Comparison of ENCODE assay signal across 8 cellular contexts in genomic region chr1:11680270-11681070, GRCh38. TPM values are rescaled to one million over a fixed set of nuclear protein-coding genes. Genes with fewer than 3 reads are reported as not detected.
DNase-seq lines count a peak whose midpoint lies in the region; ATAC-seq and TF ChIP-seq lines count a peak whose summit lies in the region.

No MANE protein-coding gene starts in this region.

- H3K27me3 ChIP-seq in esophagus muscularis mucosa (peaks cover 0 to 17% (median 0%) of the 10 kb centered on the region in 4 donors), neutrophil (peaks cover 39% of the 10 kb centered on the region)

- H3K4me1 ChIP-seq in esophagus muscularis mucosa (peaks cover 10 to 30% (median 25%) of the 10 kb centered on the region in 4 donors), neutrophil (ENCODE audit: control insufficient read depth in 1 of 2, insufficient read depth in 1 of 2, low read depth in 1 of 2, low read length in 1 of 2) (peaks cover 13 to 18% of the 10 kb centered on the region in 2 experiments)

- intact Hi-C loops in esophagus muscularis mucosa (cut with DNase I) = no loop called here

- in situ Hi-C loops in G401 (cut with HindIII; ENCODE audit: low sequenced_read_pairs) = no loop called here

- H3K9ac ChIP-seq in SK-N-MC (ENCODE audit: insufficient read length) = peak overlapping the region; percentile 85

- TF ChIP-seq POLR2A in esophagus muscularis mucosa (IDR thresholded peaks at IDR 0.05; ENCODE audit: low read depth) = no peak

- WGBS in esophagus muscularis mucosa = 4% methylated on average over 29 of the region's 65 CpGs

- H3K9me3 ChIP-seq in SK-N-MC (ENCODE audit: low read depth, low read length) (no peaks in the 10 kb centered on the region), esophagus muscularis mucosa (no peaks in the 10 kb centered on the region), neutrophil (no peaks in the 10 kb centered on the region)

- peak; percentile 28 for DNase-seq in activated T-cell treated with anti-CD3 and anti-CD28 coated beads, Interleukin-2, amount 50 U/mL, for 1 hour
- no peak for DNase-seq in activated T-cell treated with anti-CD3 and anti-CD28 coated beads for 4 hours
- no peak for DNase-seq in SK-N-MC (ENCODE audit: low read depth, low spot score)
- DNase-seq in esophagus muscularis mucosa (ENCODE audit: extremely low spot score) = no peak
- DNase-seq in NCI-H345 (lab: John Stamatoyannopoulos, UW) = no peak
- no peak for DNase-seq in G401 (ENCODE audit: low spot score)

- H3K36me3 ChIP-seq in SK-N-MC (ENCODE audit: insufficient read depth, low read length) (peaks cover 11% of the 10 kb centered on the region; the same call in 1 of the 2 replicates), esophagus muscularis mucosa (peaks cover 6 to 28% (median 19%) of the 10 kb centered on the region in 4 donors), neutrophil (peaks cover 22% of the 10 kb centered on the region)

- peak; percentile 16 for ATAC-seq in HG02943 (IDR thresholded peaks at IDR 0.05; ENCODE audit: low read depth, unreplicated experiment)

- no peak for TF ChIP-seq CTCF in esophagus muscularis mucosa (IDR thresholded peaks at IDR 0.05)
- TF ChIP-seq CTCF in neutrophil (IDR thresholded peaks at IDR 0.05) = no peak

- no peak for TF ChIP-seq EP300 in esophagus muscularis mucosa (IDR thresholded peaks at IDR 0.05)

- peak overlapping the region; percentile 69 for H3K27ac ChIP-seq in SK-N-MC
- peak overlapping the region; percentile 83 to 93 (median 90) for H3K27ac ChIP-seq in esophagus muscularis mucosa (replicated peaks in 1 of 4)
- peak overlapping the region; percentile 79 for H3K27ac ChIP-seq in neutrophil

- peak overlapping the region; percentile 87 for H3K4me3 ChIP-seq in SK-N-MC
- H3K4me3 ChIP-seq in esophagus muscularis mucosa = peak overlapping the region; percentile 69 to 92 (median 88)
- peak overlapping the region; percentile 91 to 98 for H3K4me3 ChIP-seq in neutrophil (ENCODE audit: low read depth in 1 of 2, low read length in 1 of 2)

RNA-seq across cellular contexts. Expression of gene MAD2L2, which starts 0.5 kb away (rescaled TPM):
- total RNA-seq in esophagus muscularis mucosa = 10 to 100 TPM; 31.6 to 51.7 (median 42.4) TPM
- total RNA-seq in G401 (2014; rRNA removed; shearing (Covaris generic)) = 144 and 155 TPM in 2 replicates

RNA-seq across cellular contexts. Expression of gene DRAXIN, which starts 11.0 kb away (rescaled TPM):
- under 1 TPM in 2 of 4 donors, not detected in 2; under 0.01 to 0.06 TPM for total RNA-seq in esophagus muscularis mucosa
- 0.14 and 1.4 TPM in 2 replicates for total RNA-seq in G401 (2014; rRNA removed; shearing (Covaris generic))

RNA-seq across cellular contexts. Expression of gene FBXO6, which starts 16.5 kb away (rescaled TPM):
- total RNA-seq in esophagus muscularis mucosa = 10 to 100 TPM; 12.9 to 21.9 (median 15.2) TPM
- 3.1 TPM in 1 of 2 replicates, not detected in the other for total RNA-seq in G401 (2014; rRNA removed; shearing (Covaris generic))

RNA-seq across cellular contexts. Expression of gene FBXO44, which starts 25.8 kb away (rescaled TPM):
- 10 to 100 TPM; 13.3 to 19.8 (median 16.1) TPM for total RNA-seq in esophagus muscularis mucosa
- total RNA-seq in G401 (2014; rRNA removed; shearing (Covaris generic)) = 37.7 and 39.7 TPM in 2 replicates

RNA-seq across cellular contexts. Expression of gene FBXO2, which starts 26.2 kb away (rescaled TPM):
- 10 to 100 TPM in 2 of 4 donors, 1 to 10 TPM in 2; 3.1 to 12.0 (median 8.3) TPM for total RNA-seq in esophagus muscularis mucosa
- total RNA-seq in G401 (2014; rRNA removed; shearing (Covaris generic)) = 138 and 175 TPM in 2 replicates
